Comparison of ENCODE assay signal across 8 cellular contexts in the genomic region with DNA sequence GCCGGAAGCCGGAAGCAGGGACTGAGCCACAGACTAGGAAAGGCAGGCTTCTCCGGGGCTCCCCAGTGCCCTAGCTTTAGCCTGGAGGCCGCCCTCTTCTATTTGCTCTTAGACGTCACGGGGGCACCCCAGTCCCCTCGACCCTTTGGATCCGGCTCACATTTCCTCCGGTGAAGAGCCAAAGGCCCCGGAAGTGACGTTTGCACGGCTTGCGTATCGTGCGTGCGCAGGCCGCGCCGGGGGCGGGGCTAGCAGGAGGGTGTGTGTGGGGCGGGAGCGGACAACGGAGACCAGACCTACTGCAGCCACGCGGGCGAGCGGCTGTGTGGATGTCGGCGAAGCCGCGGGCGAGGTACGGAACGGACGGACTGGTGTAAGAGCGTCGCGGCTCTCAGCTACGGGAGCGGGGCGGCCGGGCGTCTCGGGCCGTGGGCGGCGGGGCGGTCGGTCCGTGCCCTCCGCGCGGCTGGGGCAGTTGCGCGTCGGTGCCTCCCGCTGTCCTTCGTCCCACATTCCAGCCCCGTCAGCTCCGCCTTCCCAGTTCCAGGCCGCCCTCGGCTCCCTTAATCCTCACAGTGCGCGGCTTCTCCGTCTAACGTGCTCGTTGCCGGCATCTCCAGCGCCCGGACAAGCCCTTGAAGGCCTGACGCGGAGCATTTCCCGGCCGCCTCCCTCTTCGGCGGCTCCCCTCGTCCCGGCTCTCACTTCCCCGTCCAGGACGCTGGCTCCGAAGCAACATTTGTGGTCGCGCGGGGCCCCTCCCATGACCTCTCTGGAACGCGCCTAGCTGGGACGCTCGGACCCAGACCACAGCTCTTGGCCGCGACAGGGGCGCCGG. TPM values are rescaled to one million over a fixed set of nuclear protein-coding genes. Genes with fewer than 3 reads are reported as not detected.
DNase-seq lines count a peak whose midpoint lies in the region; ATAC-seq and TF ChIP-seq lines count a peak whose summit lies in the region.

No MANE protein-coding gene starts in this region.

- POLR2A ChIA-PET in activated CD4-positive, alpha-beta memory T cell treated with anti-CD3 and anti-CD28 coated beads for 36 hours (lab: Charles Lee), result interaction anchor here (0.7 to 2.6 kb wide), 8 partner anchors 15 to 190 kb away, joined by 3 to 12 read pairs (median 6); a partner anchor contains a TSS

- H3K4me1 ChIP-seq in CD4-positive, CD25-positive, alpha-beta regulatory T cell (ENCODE audit: control insufficient read depth, insufficient read depth, low read length, poor library complexity, severe bottlenecking), result peaks cover 16% of the 10 kb centered on the region

- CTCF ChIA-PET in activated CD4-positive, alpha-beta memory T cell treated with anti-CD3 and anti-CD28 coated beads for 36 hours (lab: Charles Lee), result interaction anchor here (0.8 to 1.1 kb wide), 3 partner anchors 20 to 60 kb away, joined by 3 read pairs; no protein-coding TSS in a partner anchor

- no peaks in the 10 kb centered on the region for H3K36me3 ChIP-seq in CD4-positive, CD25-positive, alpha-beta regulatory T cell (ENCODE audit: control insufficient read depth, insufficient read depth, low read length)

- no peaks in the 10 kb centered on the region for H3K27me3 Mint-ChIP-seq in CD4-positive, CD25-positive, alpha-beta regulatory T cell
- no peaks in the 10 kb centered on the region for H3K27me3 Mint-ChIP-seq in activated CD4-positive, alpha-beta memory T cell treated with anti-CD3 and anti-CD28 coated beads for 36 hours

- peak overlapping the region; percentile 97 for H3K27ac ChIP-seq in CD4-positive, CD25-positive, alpha-beta regulatory T cell (ENCODE audit: insufficient read depth, low read length, poor library complexity, severe bottlenecking)
- H3K27ac ChIP-seq in dorsolateral prefrontal cortex, result peak overlapping the region; percentile 90 to 99 (median 98)

- TF ChIP-seq CTCF in dorsolateral prefrontal cortex (IDR thresholded peaks at IDR 0.05 in 54 of 56, conservative IDR thresholded peaks at IDR 0.05 in 2 of 56; ENCODE audit: low read depth in 1 of 56, partially characterized antibody in 56 of 56) (peak in 33 of 56 donors; percentile 3 to 67 (median 41)), lower leg skin (IDR thresholded peaks at IDR 0.05) (no peak)

- H3K4me1 Mint-ChIP-seq in CD4-positive, CD25-positive, alpha-beta regulatory T cell, result peaks cover 10 to 34% (median 21%) of the 10 kb centered on the region in 4 donors
- H3K4me1 Mint-ChIP-seq in activated CD4-positive, alpha-beta memory T cell treated with anti-CD3 and anti-CD28 coated beads for 36 hours (ENCODE audit: low read depth), result peaks cover 23% of the 10 kb centered on the region

- H3K36me3 Mint-ChIP-seq in CD4-positive, CD25-positive, alpha-beta regulatory T cell, result no peaks in the 10 kb centered on the region
- H3K36me3 Mint-ChIP-seq in activated CD4-positive, alpha-beta memory T cell treated with anti-CD3 and anti-CD28 coated beads for 36 hours, result peaks cover 1% of the 10 kb centered on the region

- TF ChIP-seq POLR2A in lower leg skin (IDR thresholded peaks at IDR 0.05), result peak in 1 of 2 donors; percentile 78

- H3K9me3 Mint-ChIP-seq in CD4-positive, CD25-positive, alpha-beta regulatory T cell, result peaks cover 0 to 2% (median 0%) of the 10 kb centered on the region in 7 donors
- no peaks in the 10 kb centered on the region for H3K9me3 Mint-ChIP-seq in activated CD4-positive, alpha-beta memory T cell treated with anti-CD3 and anti-CD28 coated beads for 36 hours

- intact Hi-C loops in activated CD4-positive, alpha-beta memory T cell treated with anti-CD3 and anti-CD28 coated beads for 36 hours (cut with micrococcal nuclease), result loop anchor here (1.0 to 10.0 kb wide), 7 partner anchors 26 to 342 kb away; a partner anchor contains a TSS
- intact Hi-C loops in dorsolateral prefrontal cortex (cut with DNase I) (loop anchor here (1.0 to 10.0 kb wide), 4 partner anchors 14 to 190 kb away; a partner anchor contains a TSS), lower leg skin (cut with DNase I; ENCODE audit: low total_unique reads) (no loop called here)

- peak overlapping the region; percentile 97 to 99 (median 98) for H3K27ac Mint-ChIP-seq in CD4-positive, CD25-positive, alpha-beta regulatory T cell
- peak overlapping the region; percentile 96 for H3K27ac Mint-ChIP-seq in activated CD4-positive, alpha-beta memory T cell treated with anti-CD3 and anti-CD28 coated beads for 36 hours

- 0 to 1% methylated on average over 56 to 72 of the region's 92 CpGs for WGBS in lower leg skin, 2 donors

- no peaks in the 10 kb centered on the region for H3K9me3 ChIP-seq in CD4-positive, CD25-positive, alpha-beta regulatory T cell (ENCODE audit: control insufficient read depth in 2 of 2, low read length in 2 of 2)

- peak overlapping the region; percentile 88 for H3K4me3 ChIP-seq in CD4-positive, CD25-positive, alpha-beta regulatory T cell (ENCODE audit: low read depth, low read length)
- peak overlapping the region; percentile 68 to 99 (median 92) for H3K4me3 ChIP-seq in dorsolateral prefrontal cortex
- peak overlapping the region; percentile 81 for H3K4me3 ChIP-seq in lower leg skin (ENCODE audit: low read depth, poor library complexity, severe bottlenecking)

- peak overlapping the region; percentile 98 to 100 (median 99) for H3K4me3 Mint-ChIP-seq in CD4-positive, CD25-positive, alpha-beta regulatory T cell
- peak overlapping the region; percentile 94 for H3K4me3 Mint-ChIP-seq in activated CD4-positive, alpha-beta memory T cell treated with anti-CD3 and anti-CD28 coated beads for 36 hours

- peak; percentile 92 for ATAC-seq in CD4-positive, CD25-positive, alpha-beta regulatory T cell (ENCODE audit: low read depth in 2 of 2)
- peak; percentile 87 for ATAC-seq in GM19438 (IDR thresholded peaks at IDR 0.05; ENCODE audit: low read depth, unreplicated experiment)
- peak; percentile 85 for ATAC-seq in HG03571 (IDR thresholded peaks at IDR 0.05; ENCODE audit: unreplicated experiment)

- no peaks in the 10 kb centered on the region for H3K27me3 ChIP-seq in CD4-positive, CD25-positive, alpha-beta regulatory T cell (ENCODE audit: control insufficient read depth, insufficient read depth, low read length)
- H3K27me3 ChIP-seq in dorsolateral prefrontal cortex, result no peaks in the 10 kb centered on the region

- peak; percentile 97 to 99 (median 98) for DNase-seq in CD4-positive, CD25-positive, alpha-beta regulatory T cell
- DNase-seq in NCI-H774 (lab: John Stamatoyannopoulos, UW), result peak; percentile 96
- DNase-seq in activated CD4-positive, alpha-beta memory T cell treated with anti-CD3 and anti-CD28 coated beads for 36 hours, result peak; percentile 98
- peak; percentile 98 to 99 (median 98) for DNase-seq in dorsolateral prefrontal cortex
- peak; percentile 98 to 100 for DNase-seq in lower leg skin (ENCODE audit: low spot score in 2 of 2)
- peak; percentile 95 for DNase-seq in stimulated activated CD4-positive, alpha-beta T cell treated with anti-CD3 and anti-CD28 coated beads, Interleukin-4, amount 100 ng/mL, for 4 hours

RNA-seq across cellular contexts. Expression of a gene that starts 25.8 kb away (rescaled TPM):
- total RNA-seq in CD4-positive, CD25-positive, alpha-beta regulatory T cell, result 36.0 TPM
- 10 to 100 TPM; 13.9 to 17.5 (median 16.4) TPM for polyA plus RNA-seq in CD4-positive, CD25-positive, alpha-beta regulatory T cell
- total RNA-seq in activated CD4-positive, alpha-beta memory T cell treated with anti-CD3 and anti-CD28 coated beads for 36 hours, result 1 to 10 TPM; 7.4 to 8.2 TPM
- total RNA-seq in dorsolateral prefrontal cortex (10 to 100 TPM; 24.3 to 52.8 (median 34.0) TPM), lower leg skin (1 to 10 TPM; 5.1 to 8.2 (median 6.1) TPM)

Comparison
In these comparisons a context has a peak if more than half of its experiments do, and no peak if none do; other contexts are left out.
1. Peak in every context shown above with its lines: DNase-seq, ATAC-seq, H3K4me3 ChIP-seq and H3K27ac ChIP-seq.
2. CTCF ChIP-seq: peak in dorsolateral prefrontal cortex (33 of 56); none in lower leg skin (0 of 3).